Comparison of ENCODE assay signal across 11 cellular contexts in the genomic region with DNA sequence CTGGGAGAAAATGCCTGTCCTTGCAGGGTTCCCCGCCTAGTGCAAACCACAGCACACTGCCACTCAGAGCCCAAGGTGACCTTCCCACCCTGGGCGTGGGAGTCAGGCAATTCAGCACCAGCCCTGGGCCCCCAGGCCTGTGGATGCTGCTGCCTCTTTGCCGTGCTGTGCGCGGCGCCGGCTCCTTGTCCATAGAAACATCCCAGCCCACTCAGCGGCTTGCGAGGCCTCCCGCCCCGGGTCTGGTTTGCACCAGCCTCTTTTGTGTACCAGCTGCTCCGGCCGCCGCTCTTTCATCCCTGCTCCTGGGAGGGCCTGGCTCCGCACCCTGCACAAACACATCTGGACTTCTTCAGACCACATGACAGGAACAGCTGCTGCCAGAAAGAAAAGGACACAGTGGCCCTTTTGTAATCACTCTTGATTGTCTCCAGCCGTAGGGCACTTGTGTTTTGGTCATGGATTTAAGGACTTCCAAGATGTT.
DNase-seq lines count a peak whose midpoint lies in the region; ATAC-seq and TF ChIP-seq lines count a peak whose summit lies in the region.
"Had no signal": no experiment of that assay in that cellular context is flagged by ENCODE, and none has a peak within 500 bp of the region (broad histone marks: within the 10 kb centered on the region; RNA-seq: fewer than 3 reads in every experiment).

No MANE protein-coding gene starts in this region.

- H3K27ac ChIP-seq in endodermal cell (ENCODE audit: low read depth, low read length): peak overlapping the region; percentile 89

- H3K4me1 Mint-ChIP-seq in endodermal cell (peaks cover 4% of the 10 kb centered on the region), nephron progenitor cell (peaks cover 28% of the 10 kb centered on the region)
- H3K4me1 Mint-ChIP-seq in activated T-helper 17 cell treated with anti-CD3 and anti-CD28 coated beads, Interleukin-2, amount 50 U/mL, for 72 hours: peaks cover 28% of the 10 kb centered on the region

- DNase-seq in DMS53 (lab: John Stamatoyannopoulos, UW) (peak; percentile 97), NCI-H510A treated with DMSO at 0.1 percent for 48 hours (lab: John Stamatoyannopoulos, UW) (peak; percentile 96), endodermal cell (peak; percentile 61), nephron progenitor cell (peak; percentile 19)
- DNase-seq: activated gamma-delta T cell, Caco-2, MG63 had no signal

- H3K4me3 Mint-ChIP-seq in endodermal cell: no peak overlapping the region
- H3K4me3 Mint-ChIP-seq in nephron progenitor cell: no peak overlapping the region
- H3K4me3 Mint-ChIP-seq in activated T-helper 17 cell treated with anti-CD3 and anti-CD28 coated beads, Interleukin-2, amount 50 U/mL, for 72 hours: no peak overlapping the region

- no peaks in the 10 kb centered on the region for H3K9me3 ChIP-seq in endodermal cell (ENCODE audit: control insufficient read depth, low read length)
- H3K9me3 ChIP-seq: Caco-2, MG63 had no signal

- no peak overlapping the region for H3K9ac ChIP-seq in endodermal cell (ENCODE audit: extremely low read depth, low read length, poor library complexity, severe bottlenecking)

- H3K4me3 ChIP-seq in endodermal cell (ENCODE audit: low read length): no peak overlapping the region
- H3K4me3 ChIP-seq: MG63 had no signal

- H3K9me3 Mint-ChIP-seq in endodermal cell (no peaks in the 10 kb centered on the region), nephron progenitor cell (no peaks in the 10 kb centered on the region)
- no peaks in the 10 kb centered on the region for H3K9me3 Mint-ChIP-seq in activated T-helper 17 cell treated with anti-CD3 and anti-CD28 coated beads, Interleukin-2, amount 50 U/mL, for 72 hours

- H3K27ac Mint-ChIP-seq in endodermal cell: no peak overlapping the region
- H3K27ac Mint-ChIP-seq in nephron progenitor cell: no peak overlapping the region
- H3K27ac Mint-ChIP-seq in activated T-helper 17 cell treated with anti-CD3 and anti-CD28 coated beads, Interleukin-2, amount 50 U/mL, for 72 hours: no peak overlapping the region

- 65 to 89% methylated on average over 5 to 16 of the region's 16 CpGs for WGBS in endodermal cell (ENCODE audit: insufficient coverage in 1 of 2, insufficient read length in 1 of 2), 2 experiments

- TF ChIP-seq CTCF in endodermal cell (conservative IDR thresholded peaks at IDR 0.05) (no peak), nephron progenitor cell (IDR thresholded peaks at IDR 0.05) (no peak)

- H3K36me3 Mint-ChIP-seq in endodermal cell (ENCODE audit: low read depth): no peaks in the 10 kb centered on the region
- no peaks in the 10 kb centered on the region for H3K36me3 Mint-ChIP-seq in nephron progenitor cell (ENCODE audit: low read depth)
- H3K36me3 Mint-ChIP-seq in activated T-helper 17 cell treated with anti-CD3 and anti-CD28 coated beads, Interleukin-2, amount 50 U/mL, for 72 hours (ENCODE audit: low read depth): no peaks in the 10 kb centered on the region

- ATAC-seq in HG03175 (IDR thresholded peaks at IDR 0.05; ENCODE audit: unreplicated experiment) (no peak), GM18520 (IDR thresholded peaks at IDR 0.05; ENCODE audit: unreplicated experiment) (no peak), HG03342 (IDR thresholded peaks at IDR 0.05; ENCODE audit: unreplicated experiment) (no peak)
- no peak for ATAC-seq in activated T-helper 17 cell treated with anti-CD3 and anti-CD28 coated beads, Interleukin-2, amount 50 U/mL, for 72 hours (replicated peaks)

- H3K27me3 Mint-ChIP-seq in endodermal cell (ENCODE audit: insufficient read depth): peaks cover 9% of the 10 kb centered on the region
- peaks cover 33% of the 10 kb centered on the region for H3K27me3 Mint-ChIP-seq in nephron progenitor cell (ENCODE audit: low read depth, poor library complexity)
- no peaks in the 10 kb centered on the region for H3K27me3 Mint-ChIP-seq in activated T-helper 17 cell treated with anti-CD3 and anti-CD28 coated beads, Interleukin-2, amount 50 U/mL, for 72 hours

- H3K4me1 ChIP-seq in endodermal cell (ENCODE audit: control insufficient read depth, insufficient read depth, low read length): peaks cover 3% of the 10 kb centered on the region
- H3K4me1 ChIP-seq: Caco-2 had no signal

- no peaks in the 10 kb centered on the region for H3K27me3 ChIP-seq in endodermal cell (ENCODE audit: control insufficient read depth, insufficient read depth, low read length, poor library complexity, severe bottlenecking)

- no peaks in the 10 kb centered on the region for H3K36me3 ChIP-seq in endodermal cell (ENCODE audit: control insufficient read depth, insufficient read depth, low read length)
- H3K36me3 ChIP-seq: MG63 had no signal

Comparison
In these comparisons a context has a peak if more than half of its experiments do, and no peak if none do; other contexts are left out.
1. DNase-seq: peak in every context shown above with its lines; median percentile 97 in DMS53; 96 in NCI-H510A treated with DMSO at 0.1 percent for 48 hours; 61 in endodermal cell; 19 in nephron progenitor cell.